ENCODE assay signal across 1 cellular context in genomic region chr12:103495158-103495782, GRCh38.
TF ChIP-seq lines count a peak whose summit lies in the region.

No MANE protein-coding gene starts in this region.

TF ChIP-seq in A549, 52 proteins besides CTCF, POLR2A, EP300 and RAD21 (continued from another document):
- no peak for TF ChIP-seq REST (IDR thresholded peaks at IDR 0.05)
- TF ChIP-seq CEBPB (IDR thresholded peaks at IDR 0.05), result no peak
- TF ChIP-seq TFCP2L1 (CRISPR knock-in tag; IDR thresholded peaks at IDR 0.05), result no peak
- no peak for TF ChIP-seq CHD2 (IDR thresholded peaks at IDR 0.05; ENCODE audit: low read length, partially characterized antibody)
- no peak for TF ChIP-seq ATOH8 (CRISPR knock-in tag; IDR thresholded peaks at IDR 0.05; ENCODE audit: low read depth)
- TF ChIP-seq ZC3H11A (IDR thresholded peaks at IDR 0.05), result no peak
- no peak for TF ChIP-seq ESRRA (IDR thresholded peaks at IDR 0.05; ENCODE audit: borderline replicate concordance, low read length)
- TF ChIP-seq NFE2L2 (conservative IDR thresholded peaks at IDR 0.05; ENCODE audit: low read length), result no peak
- no peak for TF ChIP-seq FOSL2 (IDR thresholded peaks at IDR 0.05)
- TF ChIP-seq FOSL2 (CRISPR knock-in tag; IDR thresholded peaks at IDR 0.05), result no peak
- no peak for TF ChIP-seq ZNF302 (CRISPR knock-in tag; IDR thresholded peaks at IDR 0.05)
- no peak for TF ChIP-seq EHMT2 (IDR thresholded peaks at IDR 0.05; ENCODE audit: low read depth)
- no peak for TF ChIP-seq CBX8 (IDR thresholded peaks at IDR 0.05)
- TF ChIP-seq USF2 (IDR thresholded peaks at IDR 0.05), result no peak
- TF ChIP-seq KDM5A (IDR thresholded peaks at IDR 0.05), result no peak
- TF ChIP-seq RARB (CRISPR knock-in tag; IDR thresholded peaks at IDR 0.05), result no peak
